ENCODE assay signal across 15 cellular contexts in genomic region chr4:147526272-147526654, GRCh38. TPM values are rescaled to one million over a fixed set of nuclear protein-coding genes. Genes with fewer than 3 reads are reported as not detected.
DNase-seq lines count a peak whose midpoint lies in the region; ATAC-seq, FAIRE-seq and TF ChIP-seq lines count a peak whose summit lies in the region.
"Had no signal": no experiment of that assay in that cellular context is flagged by ENCODE, and none has a peak within 500 bp of the region (broad histone marks: within the 10 kb centered on the region; RNA-seq: fewer than 3 reads in every experiment).

No MANE protein-coding gene starts in this region.

- H3K4me1 ChIP-seq in HepG2 (ENCODE audit: insufficient read depth, low read length) (no peaks in the 10 kb centered on the region), right lobe of liver (no peaks in the 10 kb centered on the region)
- H3K4me1 ChIP-seq: pancreas, transverse colon had no signal

- H3K27me3 ChIP-seq in HepG2 (ENCODE audit: control insufficient read depth in 1 of 2, insufficient read depth in 2 of 2, low read length in 2 of 2), result no peaks in the 10 kb centered on the region
- H3K27me3 ChIP-seq in right lobe of liver, result no peaks in the 10 kb centered on the region
- H3K27me3 ChIP-seq: pancreas, transverse colon had no signal

- H3K9ac ChIP-seq in HepG2 (ENCODE audit: insufficient read depth, low read depth, low read length), result no peak overlapping the region

- no peak for TF ChIP-seq EP300 in HepG2 (IDR thresholded peaks at IDR 0.05; ENCODE audit: low read depth in 2 of 2, low read length in 2 of 2)
- TF ChIP-seq EP300 in HepG2 (CRISPR knock-in tag; IDR thresholded peaks at IDR 0.05; ENCODE audit: borderline replicate concordance), result no peak
- no peak for TF ChIP-seq EP300 in Ishikawa (IDR thresholded peaks at IDR 0.05; ENCODE audit: borderline replicate concordance)

- TF ChIP-seq POLR2A in HepG2 (IDR thresholded peaks at IDR 0.05; ENCODE audit: insufficient read depth in 1 of 2, low read depth in 2 of 2, low read length in 2 of 2) (no peak), right lobe of liver (IDR thresholded peaks at IDR 0.05) (no peak)

- in situ Hi-C loops in HepG2 (cut with HindIII; ENCODE audit: extremely low pct_ligation_motif_present, low pct_unique_long_range_greater_than_20kb), result no loop called here

- 0% methylated on average over 2 of the region's 2 CpGs for WGBS in HepG2 (ENCODE audit: low lambda C conversion rate)
- 48% methylated on average over 2 of the region's 2 CpGs for WGBS in right lobe of liver (ENCODE audit: insufficient coverage, low coverage, low lambda C conversion rate, missing lambda C conversion rate)

- peak; percentile 66 for ATAC-seq in HepG2
- ATAC-seq in right lobe of liver, result no peak
- no peak for ATAC-seq in GM19467 (IDR thresholded peaks at IDR 0.05; ENCODE audit: unreplicated experiment)
- ATAC-seq in HG02970 (IDR thresholded peaks at IDR 0.05; ENCODE audit: low FRiP score, unreplicated experiment), result no peak
- ATAC-seq in GM18870 (IDR thresholded peaks at IDR 0.05; ENCODE audit: unreplicated experiment), result no peak
- ATAC-seq: pancreas had no signal

- H3K79me2 ChIP-seq in HepG2 (ENCODE audit: insufficient read depth, low read length), result no peaks in the 10 kb centered on the region

- POLR2A ChIA-PET in HepG2 (lab: Yijun Ruan, JAX), result no interaction called here

- FAIRE-seq in HepG2 (lab: Jason Lieb, UNC), result no peak
- FAIRE-seq: D721Med, pancreas had no signal

- CTCF ChIA-PET in HepG2 (lab: Yijun Ruan, JAX; ENCODE audit: low intra/inter-chr PET ratio, low total read pairs), result no interaction called here

- intact Hi-C loops in HepG2 (cut with micrococcal nuclease; ENCODE audit: unreplicated experiment), result no loop called here
- intact Hi-C loops in right lobe of liver (cut with DNase I), result no loop called here

- TF ChIP-seq CTCF in HepG2 (CRISPR knock-in tag; IDR thresholded peaks at IDR 0.05) (no peak), right lobe of liver (IDR thresholded peaks at IDR 0.05) (no peak), fibroblast of villous mesenchyme (IDR thresholded peaks at IDR 0.05; ENCODE audit: insufficient read depth, low read depth, low read length) (peak; percentile 26)

- H3K9me3 ChIP-seq in HepG2 (ENCODE audit: low read length) (no peaks in the 10 kb centered on the region), right lobe of liver (no peaks in the 10 kb centered on the region)
- H3K9me3 ChIP-seq: pancreas, transverse colon had no signal

- no TSS peak for BruUV-seq in HepG2 (replicated peaks; lab: Mats Ljungman, UMichigan)

- H3K4me2 ChIP-seq in HepG2 (ENCODE audit: low read depth, low read length), result no peak overlapping the region

- TF ChIP-seq RAD21 in HepG2 (CRISPR knock-in tag; IDR thresholded peaks at IDR 0.05) (no peak), Ishikawa (IDR thresholded peaks at IDR 0.05; ENCODE audit: low read depth) (peak; percentile 12; the same call in 1 of the 2 replicates)

- H2AFZ ChIP-seq in HepG2 (ENCODE audit: low read length), result no peak overlapping the region

- no peaks in the 10 kb centered on the region for H3K36me3 ChIP-seq in HepG2 (replicated peaks in 1 of 2; ENCODE audit: control insufficient read depth in 1 of 2, insufficient read depth in 2 of 2, low read length in 2 of 2)
- H3K36me3 ChIP-seq in right lobe of liver, result no peaks in the 10 kb centered on the region
- H3K36me3 ChIP-seq: pancreas, transverse colon had no signal

- H4K20me1 ChIP-seq in HepG2 (ENCODE audit: insufficient read depth, low read length), result no peaks in the 10 kb centered on the region

- H3K27ac ChIP-seq in HepG2 (ENCODE audit: extremely low read length, insufficient read depth, low read length) (no peak overlapping the region), right lobe of liver (no peak overlapping the region)
- H3K27ac ChIP-seq: pancreas, transverse colon had no signal

- DNase-seq in HepG2 (ENCODE audit: low spot score) (no peak), right lobe of liver (no peak), fibroblast of villous mesenchyme (ENCODE audit: low read depth) (no peak), cerebellar nuclear complex (lab: John Stamatoyannopoulos, UW) (no peak)
- DNase-seq: activated CD4-positive, CD25-positive, alpha-beta regulatory T cell; activated CD8-positive, alpha-beta memory T cell treated with anti-CD3 and anti-CD28 coated beads, Interleukin-2, amount 50 U/mL, for 48 hours; NCI-H2029; NK-92 treated with Interleukin-12 subunit alpha and Interleukin-12 subunit beta, amount 100 ng/mL, for 24 hours; pancreas; transverse colon had no signal

- H3K4me3 ChIP-seq in HepG2 (replicated peaks in 1 of 3; ENCODE audit: insufficient read depth in 1 of 3, low read depth in 2 of 3, low read length in 3 of 3) (no peak overlapping the region), right lobe of liver (no peak overlapping the region), fibroblast of villous mesenchyme (ENCODE audit: low read depth, low read length) (no peak overlapping the region)
- H3K4me3 ChIP-seq: pancreas, transverse colon had no signal

TF ChIP-seq in HepG2, 621 proteins besides CTCF, POLR2A, EP300 and RAD21:
- no peak for TF ChIP-seq ZNF543 (CRISPR knock-in tag; IDR thresholded peaks at IDR 0.05)

TF ChIP-seq in Ishikawa, 13 proteins besides CTCF, POLR2A, EP300 and RAD21 (continues in another document):
- TF ChIP-seq ZBTB7A (IDR thresholded peaks at IDR 0.05; ENCODE audit: low read depth), result no peak
- no peak for TF ChIP-seq REST (IDR thresholded peaks at IDR 0.05; ENCODE audit: low read depth)
- TF ChIP-seq TCF12 (IDR thresholded peaks at IDR 0.05; ENCODE audit: low read depth), result no peak
- no peak for TF ChIP-seq NFIC (IDR thresholded peaks at IDR 0.05)
- TF ChIP-seq CREB1 (IDR thresholded peaks at IDR 0.05; ENCODE audit: low read depth), result no peak
- no peak for TF ChIP-seq TAF1 (IDR thresholded peaks at IDR 0.05; ENCODE audit: low read depth)
- no peak for TF ChIP-seq MAX (IDR thresholded peaks at IDR 0.05)
- no peak for TF ChIP-seq USF1 (IDR thresholded peaks at IDR 0.05)
- TF ChIP-seq CEBPB (IDR thresholded peaks at IDR 0.05), result no peak

RNA-seq across cellular contexts. Expression of gene EDNRA, which starts 45.4 kb away (rescaled TPM):
- total RNA-seq in HepG2 (2016; rRNA removed; fragmentation: Illumina TruSeq; extraction: Trizol) (not detected in 2 replicates), right lobe of liver (1 to 10 TPM in 2 of 6 experiments, under 1 TPM in 4; 0.61 to 1.2 (median 0.92) TPM), fibroblast of villous mesenchyme (0.86 and 4.2 TPM in 2 replicates)
- not detected in 2 replicates for total RNA-seq in HepG2 (2016; cell fraction: cytosol; rRNA removed; fragmentation: Illumina TruSeq; extraction: Trizol; ENCODE audit: low read depth)
- not detected in 2 replicates for total RNA-seq in HepG2 (2016; cell fraction: insoluble cytoplasmic fraction; rRNA removed; fragmentation: Illumina TruSeq; extraction: Trizol)
- total RNA-seq in HepG2 (2016; cell fraction: membrane; rRNA removed; fragmentation: Illumina TruSeq; extraction: Trizol), result not detected in 2 replicates
- total RNA-seq in HepG2 (2016; cell fraction: nucleus; rRNA removed; fragmentation: Illumina TruSeq; extraction: Trizol), result 0.09 TPM in 1 of 2 replicates, not detected in the other
- polyA plus RNA-seq in HepG2 (2011; rRNA removed), result not detected in 2 replicates
- not detected in 2 replicates for polyA plus RNA-seq in HepG2 (2011; cell fraction: cytosol; rRNA removed)
- polyA plus RNA-seq in HepG2 (2011; cell fraction: nucleus; rRNA removed), result not detected in 2 replicates
- polyA plus RNA-seq in HepG2 (2012), result not detected in 2 replicates
- polyA plus RNA-seq in HepG2 (2016; cell fraction: cytosol; fragmentation: Illumina TruSeq; extraction: Trizol; ENCODE audit: low read depth), result not detected in 2 replicates
- polyA plus RNA-seq in HepG2 (2016; cell fraction: insoluble cytoplasmic fraction; fragmentation: Illumina TruSeq; extraction: Trizol; ENCODE audit: low read depth), result not detected in 2 replicates
- polyA plus RNA-seq in HepG2 (2016; cell fraction: membrane; fragmentation: Illumina TruSeq; extraction: Trizol; ENCODE audit: low read depth), result not detected in 2 replicates
- polyA plus RNA-seq in HepG2 (2016; cell fraction: nucleus; fragmentation: Illumina TruSeq; extraction: Trizol; ENCODE audit: insufficient read depth, low read depth), result not detected in 2 replicates
- polyA minus RNA-seq in HepG2 (2011; rRNA and poly(A)+ RNA removed; ENCODE audit: low replicate concordance), result 0.42 TPM in 1 of 2 replicates, not detected in the other
- not detected in 2 replicates for polyA minus RNA-seq in HepG2 (2011; cell fraction: cytosol; rRNA and poly(A)+ RNA removed)
- not detected in 2 replicates for polyA minus RNA-seq in HepG2 (2011; cell fraction: nucleus; rRNA and poly(A)+ RNA removed)
